ENCODE assay signal across 20 cellular contexts in the genomic region with DNA sequence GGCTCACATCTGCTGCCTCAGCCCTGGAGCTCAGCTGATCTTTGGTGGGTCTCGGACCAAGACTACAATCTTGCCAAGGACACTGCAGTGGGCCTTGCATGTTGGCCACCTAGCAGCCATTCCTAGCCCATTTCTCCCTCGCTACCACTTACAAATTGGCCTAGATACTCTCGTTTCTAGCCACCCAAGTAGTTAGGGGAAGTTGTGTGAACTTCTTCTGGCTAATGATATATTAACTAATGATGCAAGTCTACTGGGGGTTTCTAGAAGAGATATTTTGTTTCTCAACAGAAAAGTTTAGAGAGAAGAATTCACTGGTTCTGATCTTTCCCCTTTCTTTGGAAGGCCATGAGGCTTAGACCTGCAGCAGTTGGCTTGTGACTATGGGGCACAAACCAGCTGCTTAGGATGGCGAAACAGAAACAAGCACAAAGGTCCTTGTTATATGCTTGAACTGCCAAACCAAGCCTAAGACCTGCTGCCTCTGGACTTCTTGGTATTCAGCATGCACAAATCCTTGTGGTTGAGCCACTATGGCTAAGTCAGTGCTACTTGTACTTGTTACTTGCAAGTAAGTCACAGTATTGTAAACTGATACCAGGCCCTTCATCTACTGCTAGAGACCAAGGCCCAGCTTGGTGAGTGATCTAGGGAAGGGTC.
"Had no signal": no experiment of that assay in that cellular context is flagged by ENCODE, and none has a peak within 500 bp of the region (broad histone marks: within the 10 kb centered on the region; RNA-seq: fewer than 3 reads in every experiment).

No MANE protein-coding gene starts in this region.

- H3K4me3 ChIP-seq: coronary artery, esophagus muscularis mucosa, left ventricle myocardium inferior, neural progenitor cell, sigmoid colon, thoracic aorta had no signal

- FAIRE-seq: frontal cortex had no signal

- H3K4me1 ChIP-seq: esophagus muscularis mucosa, left ventricle myocardium inferior had no signal

- H3K27me3 ChIP-seq: esophagus muscularis mucosa, neural progenitor cell, sigmoid colon had no signal

- H3K9ac ChIP-seq: neural progenitor cell had no signal

- H3K9me3 ChIP-seq: esophagus muscularis mucosa, left ventricle myocardium inferior, sigmoid colon, thoracic aorta had no signal

- H3K27ac ChIP-seq: coronary artery, esophagus muscularis mucosa, left ventricle myocardium inferior, neural progenitor cell, sigmoid colon, thoracic aorta had no signal

- H3K4me2 ChIP-seq: neural progenitor cell had no signal

- DNase-seq: activated CD4-positive, alpha-beta T cell treated with anti-CD3 and anti-CD28 coated beads for 4 hours; activated CD4-positive, alpha-beta T cell treated with anti-CD3 and anti-CD28 coated beads, Interleukin-2, amount 50 U/mL, for 48 hours; activated CD4-positive, CD25-positive, alpha-beta regulatory T cell; activated effector memory CD4-positive, alpha-beta T cell treated with Interleukin-2 at 50 U/mL for 16 hours; activated naive CD4-positive, alpha-beta T cell treated with anti-CD3 and anti-CD28 coated beads, Interleukin-2, amount 10 ng/mL, durations not matched to agents 7 days and 5 days; activated T-cell treated with anti-CD3 and anti-CD28 coated beads, Interleukin-2, amount 50 U/mL, for 72 hours; amygdala; cerebellar nuclear complex; hippocampal formation; left ventricle myocardium inferior; naive thymus-derived CD8-positive, alpha-beta T cell; sigmoid colon; stimulated activated CD4-positive, alpha-beta T cell treated with anti-CD3 and anti-CD28 coated beads, Interleukin-2, amount 100 ng/mL, for 48 hours; stimulated activated CD8-positive, alpha-beta memory T cell treated with anti-CD3 and anti-CD28 coated beads, Interleukin-4, amount 100 ng/mL, for 48 hours; stimulated activated naive B cell treated with anti-CD40 and anti-IgM and Interleukin-4, amounts not matched to agents 10 μg/mL and 1 μg/mL and 100 μg/mL, for 72 hours had no signal

- H3K36me3 ChIP-seq: esophagus muscularis mucosa, left ventricle myocardium inferior, neural progenitor cell, sigmoid colon, thoracic aorta had no signal

- H2AFZ ChIP-seq: neural progenitor cell had no signal

- ATAC-seq: activated T-cell treated with anti-CD3 and anti-CD28 coated beads, Interleukin-2, amount 50 U/mL, for 72 hours; naive thymus-derived CD8-positive, alpha-beta T cell; stimulated activated naive B cell treated with anti-CD40 and anti-IgM and Interleukin-4, amounts not matched to agents 10 μg/mL and 1 μg/mL and 100 μg/mL, for 72 hours had no signal
